9 cellular contexts compared by ENCODE assay signal in the genomic region with DNA sequence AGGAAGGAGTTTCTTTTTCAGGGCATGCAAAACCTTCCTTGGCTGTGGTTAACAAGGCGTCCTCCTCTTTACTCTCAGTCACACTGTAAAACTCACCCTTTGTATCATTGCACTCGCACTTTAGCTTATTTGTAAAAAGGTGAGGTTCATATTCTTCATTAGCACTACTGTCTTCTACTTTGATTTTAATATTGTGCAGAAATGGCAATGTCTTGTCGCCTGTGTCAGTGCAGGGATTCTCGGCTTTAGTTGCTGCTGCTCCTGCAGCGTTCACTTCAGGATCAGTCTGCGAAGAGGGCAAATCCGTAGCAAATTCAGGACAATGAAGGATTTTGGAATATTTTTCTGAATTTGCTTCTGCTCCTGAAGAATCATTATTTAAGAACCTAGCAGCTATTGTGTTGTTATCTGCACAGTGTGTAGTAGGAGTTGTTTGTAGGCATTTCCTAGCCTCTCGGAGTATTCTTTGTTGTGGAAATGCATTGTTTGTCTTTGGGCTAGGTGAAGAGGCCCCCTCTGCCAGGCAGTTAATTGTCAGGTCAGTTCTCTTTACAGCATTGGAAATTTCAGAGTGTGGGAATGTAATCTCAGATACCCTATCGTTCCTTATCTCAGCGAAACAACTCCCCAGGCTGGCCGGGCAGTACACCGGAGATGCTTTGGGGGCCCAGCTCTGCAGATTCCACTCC. TPM values are rescaled to one million over a fixed set of nuclear protein-coding genes. Genes with fewer than 3 reads are reported as not detected.
A peak's percentile ranks its signal among the peaks of the same experiment; 100 is the strongest.
DNase-seq lines count a peak whose midpoint lies in the region; TF ChIP-seq lines count a peak whose summit lies in the region.
"Had no signal": no experiment of that assay in that cellular context is flagged by ENCODE, and none has a peak within 500 bp of the region (broad histone marks: within the 10 kb centered on the region; RNA-seq: fewer than 3 reads in every experiment).

No MANE protein-coding gene starts in this region.

- no peak for TF ChIP-seq CTCF in BJ (IDR thresholded peaks at IDR 0.05; ENCODE audit: insufficient read depth, low read depth, low read length)
- no peak for TF ChIP-seq CTCF in endodermal cell (conservative IDR thresholded peaks at IDR 0.05)
- no peak for TF ChIP-seq CTCF in neural crest cell (conservative IDR thresholded peaks at IDR 0.05)

- H3K27ac ChIP-seq in endodermal cell (ENCODE audit: low read depth, low read length): peak overlapping the region; percentile 59
- H3K27ac ChIP-seq: epithelial cell of prostate had no signal

- DNase-seq in BJ (ENCODE audit: low read depth): no peak
- no peak for DNase-seq in NT2/D1 (ENCODE audit: low read depth, low spot score)
- no peak for DNase-seq in endodermal cell
- DNase-seq in neural crest cell (ENCODE audit: low read depth, low spot score): no peak
- DNase-seq in iPS-NIHi7 (ENCODE audit: extremely low spot score): no peak
- no peak for DNase-seq in inferior parietal cortex (ENCODE audit: extremely low spot score)
- no peak for DNase-seq in NK-92 (lab: John Stamatoyannopoulos, UW; ENCODE audit: unreplicated experiment)
- DNase-seq in NCI-H2029 treated with DMSO at 0.1 percent for 48 hours (lab: John Stamatoyannopoulos, UW): no peak

- peak overlapping the region; percentile 59 for H3K4me3 ChIP-seq in BJ (ENCODE audit: low read depth, low read length)
- peak overlapping the region; percentile 53 for H3K4me3 ChIP-seq in NT2/D1 (ENCODE audit: insufficient read length, low read depth)
- H3K4me3 ChIP-seq in endodermal cell (ENCODE audit: low read length): peak overlapping the region; percentile 92

- H3K36me3 ChIP-seq in BJ (ENCODE audit: control insufficient read depth, insufficient read depth, low read length) (no peaks in the 10 kb centered on the region), NT2/D1 (ENCODE audit: insufficient read depth, insufficient read length, low read length) (no peaks in the 10 kb centered on the region), endodermal cell (ENCODE audit: control insufficient read depth, insufficient read depth, low read length) (peaks cover 10% of the 10 kb centered on the region)

- H3K36me3 Mint-ChIP-seq in endodermal cell (ENCODE audit: low read depth) (peaks cover 10% of the 10 kb centered on the region), neural crest cell (ENCODE audit: low read depth) (peaks cover 14% of the 10 kb centered on the region)

- CTCF ChIA-PET in BJ (lab: Yijun Ruan, JAX): interaction anchor here (0.6 to 3.5 kb wide), 7 partner anchors 8 to 236 kb away, joined by 3 to 22 read pairs (median 4); no protein-coding TSS in a partner anchor

- H3K27ac Mint-ChIP-seq in endodermal cell (peak overlapping the region; percentile 92), neural crest cell (ENCODE audit: unreplicated experiment) (peak overlapping the region; percentile 98)

- H3K27me3 ChIP-seq in BJ (ENCODE audit: control insufficient read depth, insufficient read depth, low read length): no peaks in the 10 kb centered on the region
- no peaks in the 10 kb centered on the region for H3K27me3 ChIP-seq in NT2/D1 (ENCODE audit: insufficient read depth, insufficient read length)
- H3K27me3 ChIP-seq in endodermal cell (ENCODE audit: control insufficient read depth, insufficient read depth, low read length, poor library complexity, severe bottlenecking): no peaks in the 10 kb centered on the region

- H3K9me3 Mint-ChIP-seq in endodermal cell (no peaks in the 10 kb centered on the region), neural crest cell (no peaks in the 10 kb centered on the region)

- peak overlapping the region; percentile 85 for H3K9ac ChIP-seq in NT2/D1 (ENCODE audit: insufficient read length, low read depth)
- H3K9ac ChIP-seq in endodermal cell (ENCODE audit: extremely low read depth, low read length, poor library complexity, severe bottlenecking): peak overlapping the region; percentile 88

- 0 to 1% methylated on average over 9 to 12 of the region's 12 CpGs for WGBS in endodermal cell (ENCODE audit: insufficient coverage in 1 of 2, insufficient read length in 1 of 2), 2 experiments

- H3K4me1 ChIP-seq in NT2/D1 (ENCODE audit: insufficient read depth, insufficient read length): no peaks in the 10 kb centered on the region
- peaks cover 6% of the 10 kb centered on the region for H3K4me1 ChIP-seq in endodermal cell (ENCODE audit: control insufficient read depth, insufficient read depth, low read length)

- H3K4me1 Mint-ChIP-seq in endodermal cell (peaks cover 65% of the 10 kb centered on the region), neural crest cell (peaks cover 82% of the 10 kb centered on the region)

- POLR2A ChIA-PET in BJ (lab: Charles Lee): no interaction called here

- H3K27me3 Mint-ChIP-seq in endodermal cell (ENCODE audit: insufficient read depth) (no peaks in the 10 kb centered on the region), neural crest cell (ENCODE audit: low read depth) (peaks cover 20% of the 10 kb centered on the region)

- no peaks in the 10 kb centered on the region for H3K9me3 ChIP-seq in NT2/D1 (ENCODE audit: insufficient read depth, low read length)
- no peaks in the 10 kb centered on the region for H3K9me3 ChIP-seq in endodermal cell (ENCODE audit: control insufficient read depth, low read length)

- H3K4me3 Mint-ChIP-seq in endodermal cell (peak overlapping the region; percentile 82), neural crest cell (peak overlapping the region; percentile 97)

RNA-seq across cellular contexts. Expression of gene SKIDA1, which starts 9.8 kb away (rescaled TPM):
- 0.27 and 0.60 TPM in 2 replicates for polyA plus RNA-seq in BJ (2011; rRNA removed)
- polyA minus RNA-seq in BJ (2011; rRNA and poly(A)+ RNA removed): 0.33 and 0.41 TPM in 2 replicates
- total RNA-seq in endodermal cell: 10 to 100 TPM in 1 of 2 donors, 1 to 10 TPM in 1; 6.4 to 12.0 TPM
- 33.0 TPM for polyA plus RNA-seq in endodermal cell (2013, experiment 1 of 2)
- polyA plus RNA-seq in endodermal cell (2013, experiment 2 of 2): 33.2 TPM
- 52.1 and 53.0 TPM in 2 replicates for total RNA-seq in neural crest cell

RNA-seq across cellular contexts. Expression of gene MLLT10, which starts 18.3 kb away (rescaled TPM):
- polyA plus RNA-seq in BJ (2011; rRNA removed): 30.2 and 32.4 TPM in 2 replicates
- 42.3 and 44.4 TPM in 2 replicates for polyA minus RNA-seq in BJ (2011; rRNA and poly(A)+ RNA removed)
- total RNA-seq in endodermal cell: 10 to 100 TPM; 55.8 to 62.9 TPM
- 48.0 TPM for polyA plus RNA-seq in endodermal cell (2013, experiment 1 of 2)
- 47.7 TPM for polyA plus RNA-seq in endodermal cell (2013, experiment 2 of 2)
- 52.6 and 58.1 TPM in 2 replicates for total RNA-seq in neural crest cell
